Comparison of ENCODE assay signal across 9 cellular contexts in the genomic region with DNA sequence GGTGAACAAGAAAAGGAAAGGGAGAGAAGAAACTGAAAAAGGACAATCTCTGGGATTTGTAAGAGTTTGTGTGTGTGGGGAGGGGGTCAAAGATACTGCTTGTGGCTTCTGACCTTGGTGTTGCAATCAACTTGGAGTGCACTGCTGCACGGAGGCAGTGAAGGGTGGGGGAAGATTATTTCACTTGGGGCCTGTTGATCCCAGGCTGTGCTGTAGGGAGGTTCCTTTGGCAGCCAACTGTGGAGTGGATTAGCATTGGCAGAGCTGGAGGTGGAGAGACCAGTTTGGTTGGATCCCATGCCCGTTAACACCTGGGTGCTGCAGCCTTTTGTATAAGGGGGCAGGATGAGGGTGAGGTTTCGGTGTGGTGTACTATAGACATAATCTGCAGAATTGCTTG. TPM values are rescaled to one million over a fixed set of nuclear protein-coding genes. Genes with fewer than 3 reads are reported as not detected.
DNase-seq lines count a peak whose midpoint lies in the region; ATAC-seq and TF ChIP-seq lines count a peak whose summit lies in the region.
"Had no signal": no experiment of that assay in that cellular context is flagged by ENCODE, and none has a peak within 500 bp of the region (broad histone marks: within the 10 kb centered on the region; RNA-seq: fewer than 3 reads in every experiment).

No MANE protein-coding gene starts in this region.

- H3K9ac ChIP-seq in OCI-LY1 (ENCODE audit: low read length) = no peak overlapping the region

- H4K20me1 ChIP-seq in OCI-LY1 (ENCODE audit: insufficient read depth, low read length) = no peaks in the 10 kb centered on the region

- peak; percentile 36 for DNase-seq in HuH-7 (ENCODE audit: low spot score)
- DNase-seq in foreskin keratinocyte = peak; percentile 42 to 68
- no peak for DNase-seq in GM10266 (ENCODE audit: extremely low spot score)
- DNase-seq: activated effector memory CD4-positive, alpha-beta T cell treated with Interleukin-2 at 50 U/mL for 16 hours; foreskin fibroblast had no signal

- H3K4me3 ChIP-seq in OCI-LY1 (ENCODE audit: low read depth, low read length, poor library complexity, severe bottlenecking) (no peak overlapping the region), skin epidermis (no peak overlapping the region)

- H3K4me2 ChIP-seq in OCI-LY1 (ENCODE audit: low read length) = peak overlapping the region; percentile 10; the same call in 1 of the 2 replicates

- no peaks in the 10 kb centered on the region for H3K36me3 ChIP-seq in OCI-LY1 (ENCODE audit: insufficient read depth, low read length)

- H3K9me3 ChIP-seq in OCI-LY1 (ENCODE audit: low read length) = no peaks in the 10 kb centered on the region

- no peaks in the 10 kb centered on the region for H3K79me2 ChIP-seq in OCI-LY1 (ENCODE audit: insufficient read depth, low read length)

- H3F3A ChIP-seq in OCI-LY1 (ENCODE audit: insufficient read depth, low read length) = no peaks in the 10 kb centered on the region

- ATAC-seq in foreskin keratinocyte (peak; percentile 44), GM18511 (IDR thresholded peaks at IDR 0.05; ENCODE audit: unreplicated experiment) (no peak), HG03159 (IDR thresholded peaks at IDR 0.05; ENCODE audit: unreplicated experiment) (no peak)

- H3K27me3 ChIP-seq in OCI-LY1 (ENCODE audit: insufficient read depth, low read length) = no peaks in the 10 kb centered on the region
- no peaks in the 10 kb centered on the region for H3K27me3 ChIP-seq in foreskin keratinocyte

- no peak for TF ChIP-seq CTCF in OCI-LY1 (IDR thresholded peaks at IDR 0.05; ENCODE audit: low read length)
- TF ChIP-seq CTCF in foreskin keratinocyte (conservative IDR thresholded peaks at IDR 0.05) = no peak
- no peak for TF ChIP-seq CTCF in GM10266 (IDR thresholded peaks at IDR 0.05; ENCODE audit: control insufficient read depth, insufficient read depth, low read depth, missing control alignments)

- no peaks in the 10 kb centered on the region for H3K9me2 ChIP-seq in OCI-LY1 (ENCODE audit: low read depth, low read length)

- H3K4me1 ChIP-seq in OCI-LY1 (ENCODE audit: insufficient read depth, low read length, severe bottlenecking) (peaks cover 15% of the 10 kb centered on the region), foreskin keratinocyte (peaks cover 27% of the 10 kb centered on the region)

- H3K27ac ChIP-seq in OCI-LY1 (ENCODE audit: low read depth, low read length, poor library complexity, severe bottlenecking) (peak overlapping the region; percentile 30), foreskin keratinocyte (no peak overlapping the region), skin epidermis (peak overlapping the region in 14 of 21 experiments; percentile 16 to 72 (median 42))

- H2AFZ ChIP-seq in OCI-LY1 (ENCODE audit: low read length) = no peak overlapping the region

RNA-seq across cellular contexts. Expression of a gene that starts 38.2 kb away (rescaled TPM):
- total RNA-seq in foreskin keratinocyte = 16.4 and 19.5 TPM in 2 replicates
- 2.3 and 2.7 TPM in 2 replicates for polyA plus RNA-seq in foreskin keratinocyte
